ENCODE assay signal across 8 cellular contexts in genomic region chr1:211648980-211649934, GRCh38. TPM values are rescaled to one million over a fixed set of nuclear protein-coding genes. Genes with fewer than 3 reads are reported as not detected.
DNase-seq lines count a peak whose midpoint lies in the region; ATAC-seq lines count a peak whose summit lies in the region.

No MANE protein-coding gene starts in this region.

- H3K36me3 Mint-ChIP-seq in activated CD4-positive, alpha-beta memory T cell treated with anti-CD3 and anti-CD28 coated beads, Interleukin-2, amount 10 ng/mL, durations not matched to agents 7 days and 5 days (ENCODE audit: low read depth) = no peaks in the 10 kb centered on the region
- H3K36me3 Mint-ChIP-seq in activated T-helper 17 cell treated with anti-CD3 and anti-CD28 coated beads, Interleukin-2, amount 50 U/mL, for 72 hours (ENCODE audit: low read depth) = no peaks in the 10 kb centered on the region

- ATAC-seq in HG02938 (IDR thresholded peaks at IDR 0.05; ENCODE audit: unreplicated experiment) = peak; percentile 52
- no peak for ATAC-seq in HG02973 (IDR thresholded peaks at IDR 0.05; ENCODE audit: unreplicated experiment)
- no peak for ATAC-seq in activated T-helper 17 cell treated with anti-CD3 and anti-CD28 coated beads, Interleukin-2, amount 50 U/mL, for 72 hours (replicated peaks)

- DNase-seq in G401 (ENCODE audit: low spot score) (peak; percentile 13), kidney tubule cell (ENCODE audit: low spot score) (peak; percentile 59), DMS79 treated with DMSO at 0.1 percent for 48 hours (lab: John Stamatoyannopoulos, UW) (no peak)
- DNase-seq in activated CD4-positive, alpha-beta memory T cell treated with anti-CD3 and anti-CD28 coated beads, Interleukin-2, amount 10 ng/mL, durations not matched to agents 7 days and 5 days = peak; percentile 34
- DNase-seq in effector CD8-positive, alpha-beta T cell (lab: John Stamatoyannopoulos, UW) = no peak

- no peaks in the 10 kb centered on the region for H3K9me3 Mint-ChIP-seq in activated CD4-positive, alpha-beta memory T cell treated with anti-CD3 and anti-CD28 coated beads, Interleukin-2, amount 10 ng/mL, durations not matched to agents 7 days and 5 days
- H3K9me3 Mint-ChIP-seq in activated T-helper 17 cell treated with anti-CD3 and anti-CD28 coated beads, Interleukin-2, amount 50 U/mL, for 72 hours = no peaks in the 10 kb centered on the region

- H3K27ac Mint-ChIP-seq in activated CD4-positive, alpha-beta memory T cell treated with anti-CD3 and anti-CD28 coated beads, Interleukin-2, amount 10 ng/mL, durations not matched to agents 7 days and 5 days = no peak overlapping the region
- no peak overlapping the region for H3K27ac Mint-ChIP-seq in activated T-helper 17 cell treated with anti-CD3 and anti-CD28 coated beads, Interleukin-2, amount 50 U/mL, for 72 hours

- H3K4me3 Mint-ChIP-seq in activated CD4-positive, alpha-beta memory T cell treated with anti-CD3 and anti-CD28 coated beads, Interleukin-2, amount 10 ng/mL, durations not matched to agents 7 days and 5 days = no peak overlapping the region
- H3K4me3 Mint-ChIP-seq in activated T-helper 17 cell treated with anti-CD3 and anti-CD28 coated beads, Interleukin-2, amount 50 U/mL, for 72 hours = no peak overlapping the region

- H3K27me3 Mint-ChIP-seq in activated CD4-positive, alpha-beta memory T cell treated with anti-CD3 and anti-CD28 coated beads, Interleukin-2, amount 10 ng/mL, durations not matched to agents 7 days and 5 days = peaks cover 6% of the 10 kb centered on the region
- H3K27me3 Mint-ChIP-seq in activated T-helper 17 cell treated with anti-CD3 and anti-CD28 coated beads, Interleukin-2, amount 50 U/mL, for 72 hours = peaks cover 4% of the 10 kb centered on the region

- POLR2A ChIA-PET in activated CD4-positive, alpha-beta memory T cell treated with anti-CD3 and anti-CD28 coated beads, Interleukin-2, amount 10 ng/mL, durations not matched to agents 7 days and 5 days (lab: Charles Lee) = no interaction called here

- in situ Hi-C loops in G401 (cut with HindIII; ENCODE audit: low sequenced_read_pairs) = no loop called here

- peaks cover 5% of the 10 kb centered on the region for H3K4me1 Mint-ChIP-seq in activated CD4-positive, alpha-beta memory T cell treated with anti-CD3 and anti-CD28 coated beads, Interleukin-2, amount 10 ng/mL, durations not matched to agents 7 days and 5 days
- peaks cover 5% of the 10 kb centered on the region for H3K4me1 Mint-ChIP-seq in activated T-helper 17 cell treated with anti-CD3 and anti-CD28 coated beads, Interleukin-2, amount 50 U/mL, for 72 hours

- CTCF ChIA-PET in activated CD4-positive, alpha-beta memory T cell treated with anti-CD3 and anti-CD28 coated beads, Interleukin-2, amount 10 ng/mL, durations not matched to agents 7 days and 5 days (lab: Charles Lee) = interaction anchor here (1.2 to 4.3 kb wide), 2 partner anchors 37 to 70 kb away, joined by 3 to 16 read pairs; partner anchors contain the start of gene SLC30A1

RNA-seq across cellular contexts. Expression of gene NEK2, which starts 26.2 kb away (rescaled TPM):
- 38.2 and 42.5 TPM in 2 replicates for total RNA-seq in G401 (2014; rRNA removed; shearing (Covaris generic))
- total RNA-seq in activated CD4-positive, alpha-beta memory T cell treated with anti-CD3 and anti-CD28 coated beads, Interleukin-2, amount 10 ng/mL, durations not matched to agents 7 days and 5 days = 10 to 100 TPM; 46.1 to 47.5 TPM
- total RNA-seq in activated T-helper 17 cell treated with anti-CD3 and anti-CD28 coated beads, Interleukin-2, amount 50 U/mL, for 72 hours = 10 to 100 TPM; 31.6 to 32.4 TPM

Comparison
In these comparisons a context has a peak if more than half of its experiments do, and no peak if none do; other contexts are left out.
1. DNase-seq: peak in G401 (single experiment), activated CD4-positive, alpha-beta memory T cell treated with anti-CD3 and anti-CD28 coated beads, Interleukin-2, amount 10 ng/mL, durations not matched to agents 7 days and 5 days (single experiment) and kidney tubule cell (single experiment); none in effector CD8-positive, alpha-beta T cell (single experiment) and DMS79 treated with DMSO at 0.1 percent for 48 hours (single experiment).